29 cellular contexts compared by ENCODE assay signal in the genomic region with DNA sequence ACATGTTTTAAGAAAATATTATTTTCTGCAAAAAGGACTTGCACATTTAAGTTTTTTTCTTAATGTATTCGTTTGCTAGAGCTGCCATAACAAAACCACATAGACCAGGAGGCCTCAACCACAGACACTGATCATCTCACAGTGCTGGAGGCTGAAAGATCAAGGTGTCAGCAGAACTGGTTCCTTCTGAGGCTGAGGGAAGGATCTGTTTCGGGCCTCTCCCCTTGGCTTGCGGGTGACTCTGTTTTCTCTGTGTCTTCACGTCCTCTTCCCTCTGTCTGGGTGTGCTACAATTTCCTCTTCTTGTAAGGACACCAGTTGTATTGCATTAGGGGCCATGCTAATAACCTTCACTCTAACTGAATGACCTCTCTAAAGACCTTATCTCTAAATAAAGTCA.
DNase-seq lines count a peak whose midpoint lies in the region; ATAC-seq and TF ChIP-seq lines count a peak whose summit lies in the region.
"Had no signal": no experiment of that assay in that cellular context is flagged by ENCODE, and none has a peak within 500 bp of the region (broad histone marks: within the 10 kb centered on the region; RNA-seq: fewer than 3 reads in every experiment).

No MANE protein-coding gene starts in this region.

- H3K4me3 ChIP-seq in MM.1S (ENCODE audit: low read length): no peak overlapping the region
- no peak overlapping the region for H3K4me3 ChIP-seq in sigmoid colon
- H3K4me3 ChIP-seq: esophagus muscularis mucosa, GM12878, heart right ventricle, neural progenitor cell, prostate gland, suprapubic skin, uterus had no signal

- H3K79me2 ChIP-seq in MM.1S (ENCODE audit: low read length): no peaks in the 10 kb centered on the region

- peak; percentile 35 for ATAC-seq in left lobe of liver
- ATAC-seq: foreskin keratinocyte; GM12878; heart right ventricle; stimulated activated memory B cell treated with anti-CD40 and anti-IgM and Interleukin-4, amounts not matched to agents 10 μg/mL and 1 μg/mL and 100 μg/mL, for 72 hours had no signal

- peaks cover 3% of the 10 kb centered on the region; the same call in 1 of the 2 replicates for H3K4me1 ChIP-seq in MM.1S (ENCODE audit: low read length)
- H3K4me1 ChIP-seq in sigmoid colon: no peaks in the 10 kb centered on the region
- H3K4me1 ChIP-seq: esophagus muscularis mucosa, foreskin keratinocyte, heart right ventricle, neural progenitor cell, prostate gland, suprapubic skin, uterus had no signal

- no peak overlapping the region for H3K4me3 Mint-ChIP-seq in activated naive CD4-positive, alpha-beta T cell treated with anti-CD3 and anti-CD28 coated beads for 36 hours
- H3K4me3 Mint-ChIP-seq: CD4-positive, alpha-beta T cell; central memory CD8-positive, alpha-beta T cell; IgD-negative memory B cell; memory B cell; neural progenitor cell; stimulated activated memory B cell treated with anti-CD40 and anti-IgM and Interleukin-4, amounts not matched to agents 10 μg/mL and 1 μg/mL and 100 μg/mL, for 72 hours had no signal

- H3K9me3 Mint-ChIP-seq in activated naive CD4-positive, alpha-beta T cell treated with anti-CD3 and anti-CD28 coated beads for 36 hours: no peaks in the 10 kb centered on the region
- H3K9me3 Mint-ChIP-seq: CD4-positive, alpha-beta T cell; central memory CD8-positive, alpha-beta T cell; neural progenitor cell had no signal

- H3K27ac ChIP-seq in MM.1S (ENCODE audit: low read length): no peak overlapping the region
- no peak overlapping the region for H3K27ac ChIP-seq in sigmoid colon
- H3K27ac ChIP-seq: esophagus muscularis mucosa, foreskin keratinocyte, heart right ventricle, neural progenitor cell, prostate gland, suprapubic skin, uterus had no signal

- H3K27me3 ChIP-seq in MM.1S (replicated peaks; ENCODE audit: insufficient read depth, low read length) (no peaks in the 10 kb centered on the region), sigmoid colon (no peaks in the 10 kb centered on the region)
- H3K27me3 ChIP-seq: esophagus muscularis mucosa, foreskin keratinocyte, neural progenitor cell, suprapubic skin had no signal

- CTCF ChIA-PET in activated naive CD4-positive, alpha-beta T cell treated with anti-CD3 and anti-CD28 coated beads for 36 hours (lab: Charles Lee): no interaction called here

- H3K9me3 ChIP-seq in MM.1S (replicated peaks; ENCODE audit: insufficient read depth, low read length) (no peaks in the 10 kb centered on the region), sigmoid colon (no peaks in the 10 kb centered on the region)
- H3K9me3 ChIP-seq: esophagus muscularis mucosa, heart right ventricle, prostate gland, suprapubic skin, uterus had no signal

- TF ChIP-seq POLR2A in sigmoid colon (IDR thresholded peaks at IDR 0.05): no peak

- no peaks in the 10 kb centered on the region for H3K36me3 Mint-ChIP-seq in activated naive CD4-positive, alpha-beta T cell treated with anti-CD3 and anti-CD28 coated beads for 36 hours (ENCODE audit: low read depth)
- H3K36me3 Mint-ChIP-seq: IgD-negative memory B cell; memory B cell; neural progenitor cell; stimulated activated memory B cell treated with anti-CD40 and anti-IgM and Interleukin-4, amounts not matched to agents 10 μg/mL and 1 μg/mL and 100 μg/mL, for 72 hours had no signal

- no peak overlapping the region for H2AFZ ChIP-seq in MM.1S (ENCODE audit: low read length)
- H2AFZ ChIP-seq: neural progenitor cell had no signal

- H3K9me2 ChIP-seq in MM.1S (replicated peaks; ENCODE audit: insufficient read depth, low read length): no peaks in the 10 kb centered on the region

- peaks cover 3% of the 10 kb centered on the region for H3K4me1 Mint-ChIP-seq in activated naive CD4-positive, alpha-beta T cell treated with anti-CD3 and anti-CD28 coated beads for 36 hours (ENCODE audit: low read depth)
- H3K4me1 Mint-ChIP-seq: central memory CD8-positive, alpha-beta T cell; IgD-negative memory B cell; memory B cell; stimulated activated memory B cell treated with anti-CD40 and anti-IgM and Interleukin-4, amounts not matched to agents 10 μg/mL and 1 μg/mL and 100 μg/mL, for 72 hours had no signal

- intact Hi-C loops in sigmoid colon (cut with DNase I): no loop called here
- intact Hi-C loops in activated naive CD4-positive, alpha-beta T cell treated with anti-CD3 and anti-CD28 coated beads for 36 hours (cut with micrococcal nuclease): no loop called here

- peaks cover 15% of the 10 kb centered on the region for H3K27me3 Mint-ChIP-seq in activated naive CD4-positive, alpha-beta T cell treated with anti-CD3 and anti-CD28 coated beads for 36 hours (ENCODE audit: low read depth)
- H3K27me3 Mint-ChIP-seq: central memory CD8-positive, alpha-beta T cell; IgD-negative memory B cell; stimulated activated memory B cell treated with anti-CD40 and anti-IgM and Interleukin-4, amounts not matched to agents 10 μg/mL and 1 μg/mL and 100 μg/mL, for 72 hours had no signal

- 66% methylated on average over 4 of the region's 4 CpGs for WGBS in sigmoid colon, 2 donors

- H3K9ac ChIP-seq in MM.1S (ENCODE audit: low read length): no peak overlapping the region
- H3K9ac ChIP-seq: neural progenitor cell had no signal

- TF ChIP-seq EP300 in sigmoid colon (IDR thresholded peaks at IDR 0.05): no peak

- DNase-seq in MM.1S: peak; percentile 56
- DNase-seq in OCI-M1 (lab: John Stamatoyannopoulos, UW): peak; percentile 27
- DNase-seq in left lobe of liver (ENCODE audit: low spot score): no peak
- no peak for DNase-seq in NCI-H2081 (lab: John Stamatoyannopoulos, UW)
- no peak for DNase-seq in sigmoid colon
- no peak for DNase-seq in activated naive CD4-positive, alpha-beta T cell treated with anti-CD3 and anti-CD28 coated beads for 36 hours
- DNase-seq in midbrain (lab: John Stamatoyannopoulos, UW): no peak
- DNase-seq: activated gamma-delta T cell; activated T-cell treated with anti-CD3 and anti-CD28 coated beads, Interleukin-2, amount 50 U/mL, for 1 hour; CD4-positive, alpha-beta T cell; dermis blood vessel endothelial cell; foreskin keratinocyte; GOT3; heart right ventricle; NCI-H1436; NCI-H2107; NCI-H524; NK-92 treated with Interleukin-12 subunit alpha and Interleukin-12 subunit beta, amount 100 ng/mL, for 24 hours; stimulated activated CD4-positive, alpha-beta T cell treated with anti-CD3 and anti-CD28 coated beads, Interleukin-4, amount 100 ng/mL, for 4 hours; uterus had no signal

- TF ChIP-seq CTCF in MM.1S (IDR thresholded peaks at IDR 0.05; ENCODE audit: low read length) (no peak), sigmoid colon (IDR thresholded peaks at IDR 0.05) (no peak)

- H3K27ac Mint-ChIP-seq in activated naive CD4-positive, alpha-beta T cell treated with anti-CD3 and anti-CD28 coated beads for 36 hours: no peak overlapping the region
- H3K27ac Mint-ChIP-seq: CD4-positive, alpha-beta T cell; IgD-negative memory B cell; memory B cell; neural progenitor cell; stimulated activated memory B cell treated with anti-CD40 and anti-IgM and Interleukin-4, amounts not matched to agents 10 μg/mL and 1 μg/mL and 100 μg/mL, for 72 hours had no signal

- no peaks in the 10 kb centered on the region for H4K20me1 ChIP-seq in MM.1S (ENCODE audit: insufficient read depth, low read length)

- H3K4me2 ChIP-seq in MM.1S (ENCODE audit: low read depth, low read length): no peak overlapping the region
- H3K4me2 ChIP-seq: neural progenitor cell had no signal

- no peaks in the 10 kb centered on the region for H3F3A ChIP-seq in MM.1S (ENCODE audit: insufficient read depth, low read length)

- H3K36me3 ChIP-seq in MM.1S (replicated peaks; ENCODE audit: insufficient read depth, low read length) (no peaks in the 10 kb centered on the region), sigmoid colon (no peaks in the 10 kb centered on the region)
- H3K36me3 ChIP-seq: esophagus muscularis mucosa, heart right ventricle, neural progenitor cell, prostate gland, suprapubic skin, uterus had no signal

Comparison
In these comparisons a context has a peak if more than half of its experiments do, and no peak if none do; other contexts are left out.
1. DNase-seq: peak in MM.1S (single experiment) and OCI-M1 (single experiment); none in left lobe of liver (single experiment), NCI-H2081 (0 of 2), sigmoid colon (single experiment), activated naive CD4-positive, alpha-beta T cell treated with anti-CD3 and anti-CD28 coated beads for 36 hours (single experiment) and midbrain (single experiment).